8 cellular contexts compared by ENCODE assay signal in the genomic region with DNA sequence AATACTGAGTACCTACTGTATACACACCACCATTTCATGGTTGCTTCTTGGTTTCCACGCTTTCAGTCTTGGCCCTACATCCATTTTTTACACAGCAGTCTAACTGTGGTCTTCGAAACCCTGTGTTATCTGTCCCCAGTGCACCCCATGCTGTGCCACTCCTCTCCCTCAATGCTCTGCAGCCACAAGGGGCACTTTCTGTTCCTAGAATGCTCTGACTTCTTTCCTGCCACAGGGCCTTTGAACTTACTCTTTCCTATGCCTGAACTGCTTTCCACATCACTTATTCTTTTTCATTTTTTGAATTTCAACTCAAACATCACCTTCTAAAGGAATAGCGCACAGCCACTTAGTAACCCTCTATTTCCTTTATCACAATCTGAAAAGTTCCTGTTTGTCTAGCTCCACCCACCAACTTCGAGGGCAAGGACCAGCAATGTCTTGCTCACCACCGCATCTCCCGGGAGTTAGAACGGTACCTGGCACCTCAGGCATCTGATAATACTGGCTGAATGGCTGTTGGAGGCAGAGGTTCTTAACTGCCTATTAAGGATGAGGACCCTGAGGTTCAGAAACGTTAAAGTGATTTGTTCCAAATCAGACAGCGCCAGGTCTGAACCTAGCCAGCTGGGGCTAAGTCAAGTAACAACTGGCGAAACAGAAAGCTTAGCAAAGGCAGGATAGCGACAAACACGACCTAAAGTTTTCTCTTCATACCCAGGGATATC. TPM values are rescaled to one million over a fixed set of nuclear protein-coding genes. Genes with fewer than 3 reads are reported as not detected.
DNase-seq lines count a peak whose midpoint lies in the region; ATAC-seq and TF ChIP-seq lines count a peak whose summit lies in the region.

No MANE protein-coding gene starts in this region.

- H4K20me1 ChIP-seq in neural progenitor cell (ENCODE audit: low read depth): no peaks in the 10 kb centered on the region

- H3K27ac Mint-ChIP-seq in endodermal cell (peak overlapping the region; percentile 98), neural progenitor cell (peak overlapping the region; percentile 76)

- H2AFZ ChIP-seq in neural progenitor cell (replicated peaks): peak overlapping the region; percentile 95

- H3K9ac ChIP-seq in endodermal cell (ENCODE audit: extremely low read depth, low read length, poor library complexity, severe bottlenecking): peak overlapping the region; percentile 86
- H3K9ac ChIP-seq in neural progenitor cell: peak overlapping the region; percentile 80

- peak; percentile 46 for TF ChIP-seq CTCF in endodermal cell (conservative IDR thresholded peaks at IDR 0.05)
- TF ChIP-seq CTCF in neural progenitor cell (IDR thresholded peaks at IDR 0.05): no peak
- no peak for TF ChIP-seq CTCF in upper lobe of left lung (IDR thresholded peaks at IDR 0.05)

- H3K4me3 Mint-ChIP-seq in endodermal cell (peak overlapping the region; percentile 92), neural progenitor cell (peak overlapping the region; percentile 99)

- ATAC-seq in GM21737 (IDR thresholded peaks at IDR 0.05; ENCODE audit: unreplicated experiment): peak; percentile 13
- peak; percentile 3 to 37 for ATAC-seq in upper lobe of left lung (ENCODE audit: low FRiP score in 2 of 2)

- H3K4me2 ChIP-seq in neural progenitor cell: peak overlapping the region; percentile 95

- peak; percentile 5 for DNase-seq in activated CD4-positive, CD25-positive, alpha-beta regulatory T cell treated with anti-CD3 and anti-CD28 coated beads, Interleukin-2, amount 50 U/mL, for 16 hours (ENCODE audit: low read depth, low spot score)
- DNase-seq in endodermal cell: peak; percentile 56
- peak; percentile 12 for DNase-seq in neural progenitor cell (ENCODE audit: low spot score)
- DNase-seq in upper lobe of left lung: no peak
- DNase-seq in NCI-H446 treated with DMSO at 0.1 percent for 48 hours (lab: John Stamatoyannopoulos, UW): no peak

- H3K27me3 Mint-ChIP-seq in endodermal cell (ENCODE audit: insufficient read depth) (no peaks in the 10 kb centered on the region), neural progenitor cell (ENCODE audit: insufficient read depth, low read depth) (peaks cover under 1% of the 10 kb centered on the region)

- H3K4me1 Mint-ChIP-seq in endodermal cell (peaks cover 11% of the 10 kb centered on the region), neural progenitor cell (peaks cover 22% of the 10 kb centered on the region)

- no peaks in the 10 kb centered on the region for H3F3A ChIP-seq in neural progenitor cell (ENCODE audit: low read depth)

- H3K9me3 Mint-ChIP-seq in endodermal cell (no peaks in the 10 kb centered on the region), neural progenitor cell (peaks cover 3% of the 10 kb centered on the region)

- H3K36me3 Mint-ChIP-seq in endodermal cell (ENCODE audit: low read depth): peaks cover 36% of the 10 kb centered on the region
- peaks cover 36% of the 10 kb centered on the region for H3K36me3 Mint-ChIP-seq in neural progenitor cell

- H3K36me3 ChIP-seq in KOPT-K1 (ENCODE audit: insufficient read depth, low read length) (peaks cover 41% of the 10 kb centered on the region), endodermal cell (ENCODE audit: control insufficient read depth, insufficient read depth, low read length) (peaks cover 40% of the 10 kb centered on the region), neural progenitor cell (peaks cover 3% of the 10 kb centered on the region), upper lobe of left lung (peaks cover 0 to 2% (median 0%) of the 10 kb centered on the region in 4 donors)

- no peak for TF ChIP-seq EP300 in upper lobe of left lung (IDR thresholded peaks at IDR 0.05)

- H3K4me1 ChIP-seq in endodermal cell (ENCODE audit: control insufficient read depth, insufficient read depth, low read length) (no peaks in the 10 kb centered on the region), neural progenitor cell (peaks cover 9% of the 10 kb centered on the region), upper lobe of left lung (peaks cover 10 to 18% (median 13%) of the 10 kb centered on the region in 4 donors)

- peak overlapping the region; percentile 83 for H3K4me3 ChIP-seq in GM08714 (ENCODE audit: low read length)
- peak overlapping the region; percentile 90 for H3K4me3 ChIP-seq in endodermal cell (ENCODE audit: low read length)
- peak overlapping the region; percentile 93 for H3K4me3 ChIP-seq in neural progenitor cell
- peak overlapping the region; percentile 76 to 82 (median 79) for H3K4me3 ChIP-seq in upper lobe of left lung

- 27 to 30% methylated on average over 10 to 12 of the region's 12 CpGs for WGBS in endodermal cell (ENCODE audit: insufficient coverage in 1 of 2, insufficient read length in 1 of 2), 2 experiments
- 19 to 22% methylated on average over 10 to 12 of the region's 12 CpGs for WGBS in upper lobe of left lung, 2 donors

- H3K27me3 ChIP-seq in endodermal cell (ENCODE audit: control insufficient read depth, insufficient read depth, low read length, poor library complexity, severe bottlenecking) (no peaks in the 10 kb centered on the region), neural progenitor cell (no peaks in the 10 kb centered on the region), upper lobe of left lung (no peaks in the 10 kb centered on the region)

- H3K79me2 ChIP-seq in neural progenitor cell (ENCODE audit: low read depth): peaks cover 75% of the 10 kb centered on the region

- no peak for TF ChIP-seq POLR2A in upper lobe of left lung (IDR thresholded peaks at IDR 0.05)

- H3K27ac ChIP-seq in KOPT-K1 (ENCODE audit: low read depth, low read length, poor library complexity, severe bottlenecking): peak overlapping the region; percentile 84
- H3K27ac ChIP-seq in endodermal cell (ENCODE audit: low read depth, low read length): no peak overlapping the region
- H3K27ac ChIP-seq in neural progenitor cell: no peak overlapping the region
- peak overlapping the region; percentile 73 to 78 (median 76) for H3K27ac ChIP-seq in upper lobe of left lung

- H3K9me3 ChIP-seq in KOPT-K1 (ENCODE audit: insufficient read depth, low read length, poor library complexity, severe bottlenecking): no peaks in the 10 kb centered on the region
- no peaks in the 10 kb centered on the region for H3K9me3 ChIP-seq in endodermal cell (ENCODE audit: control insufficient read depth, low read length)
- no peaks in the 10 kb centered on the region for H3K9me3 ChIP-seq in neural progenitor cell (ENCODE audit: low read depth)
- H3K9me3 ChIP-seq in upper lobe of left lung: no peaks in the 10 kb centered on the region

RNA-seq across cellular contexts. Expression of a gene that starts 0.6 kb away (rescaled TPM):
- total RNA-seq in endodermal cell (10 to 100 TPM; 72.1 to 81.4 TPM), neural progenitor cell (ENCODE audit: low replicate concordance) (73.2 and 117 TPM in 2 replicates), upper lobe of left lung (10 to 100 TPM in 5 of 6 donors, 1 to 10 TPM in 1; 5.2 to 31.4 (median 23.0) TPM)
- polyA plus RNA-seq in endodermal cell (2013, experiment 1 of 2): 71.0 TPM
- 64.7 TPM for polyA plus RNA-seq in endodermal cell (2013, experiment 2 of 2)

RNA-seq across cellular contexts. Expression of a gene that starts 49.6 kb away (rescaled TPM):
- total RNA-seq in endodermal cell (1 to 10 TPM; 4.1 to 4.6 TPM), neural progenitor cell (ENCODE audit: low replicate concordance) (0.90 and 2.3 TPM in 2 replicates), upper lobe of left lung (10 to 100 TPM in 4 of 6 donors, 1 to 10 TPM in 2; 8.4 to 18.9 (median 10.7) TPM)
- 4.5 TPM for polyA plus RNA-seq in endodermal cell (2013, experiment 1 of 2)
- 4.4 TPM for polyA plus RNA-seq in endodermal cell (2013, experiment 2 of 2)

RNA-seq across cellular contexts. Expression of a gene that starts 49.9 kb away (rescaled TPM):
- 10 to 100 TPM in 1 of 2 donors, 1 to 10 TPM in 1; 8.6 to 11.2 TPM for total RNA-seq in endodermal cell
- 8.2 TPM for polyA plus RNA-seq in endodermal cell (2013, experiment 1 of 2)
- 6.9 TPM for polyA plus RNA-seq in endodermal cell (2013, experiment 2 of 2)
- 4.2 and 12.5 TPM in 2 replicates for total RNA-seq in neural progenitor cell (ENCODE audit: low replicate concordance)
- total RNA-seq in upper lobe of left lung: 10 to 100 TPM in 2 of 6 donors, 1 to 10 TPM in 4; 5.8 to 37.7 (median 8.0) TPM

RNA-seq across cellular contexts. Expression of a gene that starts 59.2 kb away (rescaled TPM):
- 100 to 1,000 TPM; 255 to 275 TPM for total RNA-seq in endodermal cell
- polyA plus RNA-seq in endodermal cell (2013, experiment 1 of 2): 153 TPM
- polyA plus RNA-seq in endodermal cell (2013, experiment 2 of 2): 147 TPM
- total RNA-seq in neural progenitor cell (ENCODE audit: low replicate concordance): 36.7 and 89.5 TPM in 2 replicates
- total RNA-seq in upper lobe of left lung: 100 to 1,000 TPM in 3 of 6 donors, 10 to 100 TPM in 3; 19.9 to 155 (median 91.4) TPM

Comparison
In these comparisons a context has a peak if more than half of its experiments do, and no peak if none do; other contexts are left out.
1. H3K27ac ChIP-seq: peak in KOPT-K1 (single experiment) and upper lobe of left lung (4 of 4); none in endodermal cell (single experiment) and neural progenitor cell (single experiment).
2. DNase-seq: peak in activated CD4-positive, CD25-positive, alpha-beta regulatory T cell treated with anti-CD3 and anti-CD28 coated beads, Interleukin-2, amount 50 U/mL, for 16 hours (single experiment), endodermal cell (single experiment) and neural progenitor cell (single experiment); none in upper lobe of left lung (0 of 2) and NCI-H446 treated with DMSO at 0.1 percent for 48 hours (single experiment).
3. Peak in every context shown above with its lines, with median percentiles within 50 percentile points of each other: H3K4me3 ChIP-seq.